8 cellular contexts compared by ENCODE assay signal in genomic region chr6:31441368-31442267, GRCh38. TPM values are rescaled to one million over a fixed set of nuclear protein-coding genes. Genes with fewer than 3 reads are reported as not detected.
DNase-seq lines count a peak whose midpoint lies in the region; ATAC-seq and TF ChIP-seq lines count a peak whose summit lies in the region.

No MANE protein-coding gene starts in this region.

- no peak overlapping the region for H3K27ac ChIP-seq in liver (ENCODE audit: low read depth in 1 of 2, low read length in 2 of 2)

- 15% methylated on average over 28 of the region's 28 CpGs for WGBS in liver

- H3K4me1 ChIP-seq in liver (ENCODE audit: control insufficient read depth in 4 of 4, insufficient read depth in 4 of 4, low read length in 3 of 4), result peaks cover 0 to 5% (median 2%) of the 10 kb centered on the region in 4 donors

- peak; percentile 77 to 83 for TF ChIP-seq RAD21 in liver (IDR thresholded peaks at IDR 0.05)

- TF ChIP-seq CTCF in liver (IDR thresholded peaks at IDR 0.05; ENCODE audit: low read depth, low read length, missing input control), result peak; percentile 69

- H3K4me3 ChIP-seq in liver (ENCODE audit: low read depth in 1 of 3, low read length in 3 of 3), result no peak overlapping the region

- DNase-seq in NCI-H345 (lab: John Stamatoyannopoulos, UW) (peak; percentile 28), NCI-H345 treated with DMSO at 0.1 percent for 48 hours (lab: John Stamatoyannopoulos, UW; ENCODE audit: unreplicated experiment) (no peak), LoVo (ENCODE audit: low spot score) (peak; percentile 68), dedifferentiated amniotic fluid mesenchymal stem cell (ENCODE audit: extremely low spot score) (peak; percentile 46)
- peak; percentile 76 for DNase-seq in activated CD4-positive, CD25-positive, alpha-beta regulatory T cell treated with anti-CD3 and anti-CD28 coated beads, Interleukin-2, amount 50 U/mL, for 16 hours (ENCODE audit: low read depth, low spot score)
- DNase-seq in stimulated activated CD8-positive, alpha-beta memory T cell treated with anti-CD3 and anti-CD28 coated beads, Interleukin-12 subunit alpha, Interleukin-12 subunit beta, amount 100 ng/mL, for 1 hour (ENCODE audit: low read depth), result peak; percentile 82

- H3K27me3 ChIP-seq in liver (ENCODE audit: control insufficient read depth in 4 of 4, insufficient read depth in 4 of 4, low read length in 3 of 4), result peaks cover 0 to 3% (median 0%) of the 10 kb centered on the region in 4 donors

- no peak overlapping the region for H3K9ac ChIP-seq in liver (ENCODE audit: low read depth in 1 of 2, low read length in 2 of 2)

- no peaks in the 10 kb centered on the region for H3K9me3 ChIP-seq in liver (ENCODE audit: control insufficient read depth in 4 of 4, low read length in 3 of 4)

- H3K36me3 ChIP-seq in liver (ENCODE audit: control insufficient read depth in 4 of 4, insufficient read depth in 3 of 4, low read depth in 1 of 4, low read length in 3 of 4), result no peaks in the 10 kb centered on the region

- no peak for ATAC-seq in GM18858 (IDR thresholded peaks at IDR 0.05; ENCODE audit: unreplicated experiment)

TF ChIP-seq in liver, 16 proteins besides CTCF, POLR2A, EP300 and RAD21:
- TF ChIP-seq FOXA1 (IDR thresholded peaks at IDR 0.05) (no peak), NR2F2 (IDR thresholded peaks at IDR 0.05) (no peak), MAX (IDR thresholded peaks at IDR 0.05) (no peak), TAF1 (conservative IDR thresholded peaks at IDR 0.05) (no peak), HNF4G (IDR thresholded peaks at IDR 0.05) (no peak), HNF4A (conservative IDR thresholded peaks at IDR 0.05) (no peak), JUND (IDR thresholded peaks at IDR 0.05) (no peak), SP1 (IDR thresholded peaks at IDR 0.05) (no peak), YY1 (IDR thresholded peaks at IDR 0.05) (no peak), GABPA (IDR thresholded peaks at IDR 0.05 in 1 of 2, conservative IDR thresholded peaks at IDR 0.05 in 1 of 2) (no peak), RXRA (IDR thresholded peaks at IDR 0.05) (no peak), FOXA2 (IDR thresholded peaks at IDR 0.05) (no peak), ZBTB33 (IDR thresholded peaks at IDR 0.05) (no peak), EGR1 (IDR thresholded peaks at IDR 0.05; ENCODE audit: low read depth in 2 of 2) (no peak)
- TF ChIP-seq, protein P1, sequence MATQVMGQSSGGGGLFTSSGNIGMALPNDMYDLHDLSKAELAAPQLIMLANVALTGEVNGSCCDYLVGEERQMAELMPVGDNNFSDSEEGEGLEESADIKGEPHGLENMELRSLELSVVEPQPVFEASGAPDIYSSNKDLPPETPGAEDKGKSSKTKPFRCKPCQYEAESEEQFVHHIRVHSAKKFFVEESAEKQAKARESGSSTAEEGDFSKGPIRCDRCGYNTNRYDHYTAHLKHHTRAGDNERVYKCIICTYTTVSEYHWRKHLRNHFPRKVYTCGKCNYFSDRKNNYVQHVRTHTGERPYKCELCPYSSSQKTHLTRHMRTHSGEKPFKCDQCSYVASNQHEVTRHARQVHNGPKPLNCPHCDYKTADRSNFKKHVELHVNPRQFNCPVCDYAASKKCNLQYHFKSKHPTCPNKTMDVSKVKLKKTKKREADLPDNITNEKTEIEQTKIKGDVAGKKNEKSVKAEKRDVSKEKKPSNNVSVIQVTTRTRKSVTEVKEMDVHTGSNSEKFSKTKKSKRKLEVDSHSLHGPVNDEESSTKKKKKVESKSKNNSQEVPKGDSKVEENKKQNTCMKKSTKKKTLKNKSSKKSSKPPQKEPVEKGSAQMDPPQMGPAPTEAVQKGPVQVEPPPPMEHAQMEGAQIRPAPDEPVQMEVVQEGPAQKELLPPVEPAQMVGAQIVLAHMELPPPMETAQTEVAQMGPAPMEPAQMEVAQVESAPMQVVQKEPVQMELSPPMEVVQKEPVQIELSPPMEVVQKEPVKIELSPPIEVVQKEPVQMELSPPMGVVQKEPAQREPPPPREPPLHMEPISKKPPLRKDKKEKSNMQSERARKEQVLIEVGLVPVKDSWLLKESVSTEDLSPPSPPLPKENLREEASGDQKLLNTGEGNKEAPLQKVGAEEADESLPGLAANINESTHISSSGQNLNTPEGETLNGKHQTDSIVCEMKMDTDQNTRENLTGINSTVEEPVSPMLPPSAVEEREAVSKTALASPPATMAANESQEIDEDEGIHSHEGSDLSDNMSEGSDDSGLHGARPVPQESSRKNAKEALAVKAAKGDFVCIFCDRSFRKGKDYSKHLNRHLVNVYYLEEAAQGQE (IDR thresholded peaks at IDR 0.05), result no peak
- TF ChIP-seq, protein P2, sequence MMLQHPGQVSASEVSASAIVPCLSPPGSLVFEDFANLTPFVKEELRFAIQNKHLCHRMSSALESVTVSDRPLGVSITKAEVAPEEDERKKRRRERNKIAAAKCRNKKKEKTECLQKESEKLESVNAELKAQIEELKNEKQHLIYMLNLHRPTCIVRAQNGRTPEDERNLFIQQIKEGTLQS (IDR thresholded peaks at IDR 0.05), result no peak
TF ChIP-seq in liver: peak in this region for 0.

RNA-seq across cellular contexts. Expression of gene MICA, which starts 38.2 kb away (rescaled TPM):
- total RNA-seq in liver, result 1 to 10 TPM; 3.3 to 9.1 TPM
- 1 to 10 TPM; 3.2 to 5.0 TPM for polyA plus RNA-seq in liver

RNA-seq across cellular contexts. Expression of gene MICB, which starts 56.3 kb away (rescaled TPM):
- total RNA-seq in liver, result 1 to 10 TPM; 1.8 to 4.9 TPM
- polyA plus RNA-seq in liver, result under 1 TPM; 0.19 to 0.66 TPM
